ENCODE assay signal across 1 cellular context in genomic region chr1:150508982-150509381, GRCh38.
TF ChIP-seq lines count a peak whose summit lies in the region.

No MANE protein-coding gene starts in this region.

TF ChIP-seq in IMR-90, 13 proteins besides CTCF, POLR2A, EP300 and RAD21:
- TF ChIP-seq CHD1 (IDR thresholded peaks at IDR 0.05; ENCODE audit: low read depth, low read length): no peak
- TF ChIP-seq MAFK (IDR thresholded peaks at IDR 0.05; ENCODE audit: low read depth, low read length): no peak
- no peak for TF ChIP-seq USF2 (IDR thresholded peaks at IDR 0.05; ENCODE audit: low read depth, low read length)
- TF ChIP-seq BHLHE40 (IDR thresholded peaks at IDR 0.05; ENCODE audit: low read depth, low read length): no peak
- TF ChIP-seq ELK1 (IDR thresholded peaks at IDR 0.05; ENCODE audit: borderline replicate concordance, low read depth, low read length): no peak
- no peak for TF ChIP-seq SMC3 (IDR thresholded peaks at IDR 0.05; ENCODE audit: low read depth, low read length)
- no peak for TF ChIP-seq CEBPB (IDR thresholded peaks at IDR 0.05; ENCODE audit: low read depth, low read length)
- no peak for TF ChIP-seq MAZ (IDR thresholded peaks at IDR 0.05; ENCODE audit: borderline replicate concordance, low read depth, low read length)
- no peak for TF ChIP-seq FOS (IDR thresholded peaks at IDR 0.05; ENCODE audit: low read depth, low read length)
- TF ChIP-seq MXI1 (IDR thresholded peaks at IDR 0.05; ENCODE audit: borderline replicate concordance, low read depth, low read length): no peak
